Comparison of ENCODE assay signal across 18 cellular contexts in genomic region chr1:204331847-204332487, GRCh38. TPM values are rescaled to one million over a fixed set of nuclear protein-coding genes. Genes with fewer than 3 reads are reported as not detected.
DNase-seq lines count a peak whose midpoint lies in the region; ATAC-seq and TF ChIP-seq lines count a peak whose summit lies in the region.
"Had no signal": no experiment of that assay in that cellular context is flagged by ENCODE, and none has a peak within 500 bp of the region (broad histone marks: within the 10 kb centered on the region; RNA-seq: fewer than 3 reads in every experiment).

No MANE protein-coding gene starts in this region.

- peak; percentile 73 for DNase-seq in DMS53 (lab: John Stamatoyannopoulos, UW)
- peak; percentile 64 for DNase-seq in NCI-H510A treated with DMSO at 0.1 percent for 48 hours (lab: John Stamatoyannopoulos, UW)
- no peak for DNase-seq in hepatocyte (ENCODE audit: low spot score)
- DNase-seq in renal cortical epithelial cell (ENCODE audit: low read depth) = peak; percentile 52
- no peak for DNase-seq in stimulated activated naive CD4-positive, alpha-beta T cell treated with Interleukin-2 at 50 U/mL for 16 hours (lab: John Stamatoyannopoulos, UW)
- DNase-seq in NCI-H1048 (lab: John Stamatoyannopoulos, UW) = no peak
- DNase-seq in dermis blood vessel endothelial cell = no peak
- DNase-seq: activated CD8-positive, alpha-beta T cell treated with anti-CD3 and anti-CD28 coated beads, Interleukin-2, amount 10 ng/mL, durations not matched to agents 7 days and 5 days; activated T-cell treated with anti-CD3 and anti-CD28 coated beads, Interleukin-2, amount 50 U/mL, for 4 hours; COR-L47; cortex of kidney; HFFc6; left cardiac atrium; NCI-H1436; SHP77 treated with DMSO at 0.1 percent for 48 hours; stimulated activated CD4-positive, alpha-beta T cell treated with anti-CD3 and anti-CD28 coated beads, Interleukin-2, amount 100 ng/mL, for 48 hours; WERI-Rb-1 had no signal

- H3K27ac ChIP-seq in hepatocyte = peak overlapping the region; percentile 80
- H3K27ac ChIP-seq: WERI-Rb-1 had no signal

- ATAC-seq in GM21381 (IDR thresholded peaks at IDR 0.05; ENCODE audit: unreplicated experiment) = no peak
- ATAC-seq: activated CD8-positive, alpha-beta T cell treated with anti-CD3 and anti-CD28 coated beads, Interleukin-2, amount 10 ng/mL, durations not matched to agents 7 days and 5 days; activated T-cell treated with anti-CD3 and anti-CD28 coated beads, Interleukin-2, amount 50 U/mL, for 4 hours; left cardiac atrium had no signal

- no peaks in the 10 kb centered on the region for H3K9me2 ChIP-seq in hepatocyte (replicated peaks; ENCODE audit: insufficient read depth)

- no peaks in the 10 kb centered on the region for H3K36me3 ChIP-seq in hepatocyte (replicated peaks; ENCODE audit: insufficient read depth, low read depth)
- H3K36me3 ChIP-seq: WERI-Rb-1 had no signal

- no peaks in the 10 kb centered on the region for H4K20me1 ChIP-seq in hepatocyte (ENCODE audit: insufficient read depth, poor library complexity, severe bottlenecking)

- no peak overlapping the region for H2AFZ ChIP-seq in hepatocyte

- 90% methylated on average over 13 of the region's 13 CpGs for WGBS in hepatocyte (ENCODE audit: low lambda C conversion rate, missing lambda C conversion rate)

- no peaks in the 10 kb centered on the region for H3K9me3 ChIP-seq in hepatocyte (ENCODE audit: low read depth)

- H3K27me3 ChIP-seq in hepatocyte = no peaks in the 10 kb centered on the region

- H3K79me2 ChIP-seq in hepatocyte = peaks cover 66% of the 10 kb centered on the region

- no peak overlapping the region for H3K4me3 ChIP-seq in hepatocyte

- peaks cover 38% of the 10 kb centered on the region for H3K4me1 ChIP-seq in hepatocyte (ENCODE audit: insufficient read depth)

- no peak for TF ChIP-seq CTCF in hepatocyte (IDR thresholded peaks at IDR 0.05; ENCODE audit: poor library complexity)

- H3K4me2 ChIP-seq in hepatocyte = peak overlapping the region; percentile 42

RNA-seq across cellular contexts. Expression of gene PLEKHA6, which starts 27.8 kb away (rescaled TPM):
- 14.3 and 31.5 TPM in 2 replicates for total RNA-seq in hepatocyte
- polyA plus RNA-seq in hepatocyte = 12.4 and 14.3 TPM in 2 replicates
- 16.7 and 26.8 TPM in 2 replicates for total RNA-seq in renal cortical epithelial cell
- 0.51 and 3.5 TPM in 2 replicates for total RNA-seq in dermis blood vessel endothelial cell

Comparison
In these comparisons a context has a peak if more than half of its experiments do, and no peak if none do; other contexts are left out.
1. DNase-seq: peak in DMS53 (single experiment), NCI-H510A treated with DMSO at 0.1 percent for 48 hours (single experiment) and renal cortical epithelial cell (single experiment); none in hepatocyte (single experiment), stimulated activated naive CD4-positive, alpha-beta T cell treated with Interleukin-2 at 50 U/mL for 16 hours (single experiment), NCI-H1048 (single experiment) and dermis blood vessel endothelial cell (single experiment).